ENCODE assay signal across 16 cellular contexts in the genomic region with DNA sequence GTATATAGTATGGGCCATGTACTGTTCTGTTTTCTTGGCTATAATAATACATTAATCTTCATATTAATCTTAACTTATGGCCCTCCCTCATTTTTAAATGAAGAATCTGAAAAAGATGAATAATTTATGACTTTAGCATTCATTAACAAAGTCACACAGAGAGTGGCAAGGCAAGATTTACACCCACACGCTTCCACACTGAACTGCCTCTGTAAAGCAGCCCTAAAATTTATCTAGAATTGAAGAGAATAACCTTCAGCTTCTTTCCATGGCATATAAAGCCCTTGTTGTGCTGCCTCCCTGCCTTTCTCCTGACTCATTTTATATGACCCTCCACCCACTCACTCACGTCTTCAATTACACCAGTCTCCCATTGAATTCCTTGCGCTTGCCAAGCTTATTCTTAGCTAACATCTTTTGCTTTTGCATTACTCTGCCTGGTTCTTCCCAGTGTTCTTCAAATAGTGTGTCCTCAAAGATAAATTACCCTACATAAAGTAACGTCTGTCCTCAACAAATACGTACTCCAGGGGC.
A peak's percentile ranks its signal among the peaks of the same experiment; 100 is the strongest.
DNase-seq lines count a peak whose midpoint lies in the region; ATAC-seq, FAIRE-seq and TF ChIP-seq lines count a peak whose summit lies in the region.
"Had no signal": no experiment of that assay in that cellular context is flagged by ENCODE, and none has a peak within 500 bp of the region (broad histone marks: within the 10 kb centered on the region; RNA-seq: fewer than 3 reads in every experiment).

No MANE protein-coding gene starts in this region.

- no peaks in the 10 kb centered on the region for H3K9me2 ChIP-seq in hepatocyte (replicated peaks; ENCODE audit: insufficient read depth)

- H3K4me1 ChIP-seq in hepatocyte (ENCODE audit: insufficient read depth) (no peaks in the 10 kb centered on the region), right cardiac atrium (ENCODE audit: control insufficient read depth, insufficient read depth, low read length) (no peaks in the 10 kb centered on the region)
- H3K4me1 ChIP-seq: A549 had no signal

- FAIRE-seq in HTR-8/SVneo (lab: Jason Lieb, UNC) = no peak
- FAIRE-seq: A549 had no signal

- H3K36me3 Mint-ChIP-seq in activated naive CD4-positive, alpha-beta T cell treated with anti-CD3 and anti-CD28 coated beads, Interleukin-2, amount 50 U/mL, for 72 hours = no peaks in the 10 kb centered on the region
- H3K36me3 Mint-ChIP-seq: memory B cell had no signal

- no peaks in the 10 kb centered on the region for H4K20me1 ChIP-seq in hepatocyte (ENCODE audit: insufficient read depth, poor library complexity, severe bottlenecking)

- H3K9me3 ChIP-seq in hepatocyte (ENCODE audit: low read depth) = no peaks in the 10 kb centered on the region
- no peaks in the 10 kb centered on the region for H3K9me3 ChIP-seq in right cardiac atrium (ENCODE audit: control insufficient read depth, low read length)
- H3K9me3 ChIP-seq: A549, thoracic aorta had no signal

- 61% methylated on average over 5 of the region's 5 CpGs for WGBS in hepatocyte (ENCODE audit: low lambda C conversion rate, missing lambda C conversion rate)
- WGBS in right cardiac atrium = 50% methylated on average over 5 of the region's 5 CpGs

- H3K4me2 ChIP-seq in hepatocyte = no peak overlapping the region
- H3K4me2 ChIP-seq: A549 had no signal

- H3K27ac ChIP-seq in hepatocyte = no peak overlapping the region
- H3K27ac ChIP-seq in right cardiac atrium (ENCODE audit: low read length) = no peak overlapping the region
- H3K27ac ChIP-seq: A549, brain microvascular endothelial cell, thoracic aorta had no signal

- H3K27ac Mint-ChIP-seq in activated naive CD4-positive, alpha-beta T cell treated with anti-CD3 and anti-CD28 coated beads, Interleukin-2, amount 50 U/mL, for 72 hours = no peak overlapping the region
- H3K27ac Mint-ChIP-seq: memory B cell had no signal

- H3K9me3 Mint-ChIP-seq in activated naive CD4-positive, alpha-beta T cell treated with anti-CD3 and anti-CD28 coated beads, Interleukin-2, amount 50 U/mL, for 72 hours = peaks cover 24 to 37% of the 10 kb centered on the region in 2 donors

- H3K27me3 ChIP-seq in hepatocyte (no peaks in the 10 kb centered on the region), right cardiac atrium (ENCODE audit: control insufficient read depth, insufficient read depth) (no peaks in the 10 kb centered on the region)
- H3K27me3 ChIP-seq: brain microvascular endothelial cell had no signal

- intact Hi-C loops in right cardiac atrium (cut with DNase I) = no loop called here

- TF ChIP-seq CTCF in astrocyte of the spinal cord (IDR thresholded peaks at IDR 0.05; ENCODE audit: low read depth, low read length) (no peak), hepatocyte (IDR thresholded peaks at IDR 0.05; ENCODE audit: poor library complexity) (no peak)

- in situ Hi-C loops in astrocyte of the spinal cord (cut with HindIII; ENCODE audit: low sequenced_read_pairs) = no loop called here

- no peak overlapping the region for H2AFZ ChIP-seq in hepatocyte

- H3K79me2 ChIP-seq in hepatocyte = no peaks in the 10 kb centered on the region

- no peak for ATAC-seq in right cardiac atrium
- no peak for ATAC-seq in activated naive CD4-positive, alpha-beta T cell treated with anti-CD3 and anti-CD28 coated beads, Interleukin-2, amount 50 U/mL, for 72 hours
- ATAC-seq: A549 had no signal

- no peaks in the 10 kb centered on the region for H3K36me3 ChIP-seq in hepatocyte (replicated peaks; ENCODE audit: insufficient read depth, low read depth)
- H3K36me3 ChIP-seq: brain microvascular endothelial cell, thoracic aorta had no signal

- peak; percentile 1 for DNase-seq in A172 (ENCODE audit: low spot score)
- DNase-seq in HTR-8/SVneo (ENCODE audit: insufficient read length, low spot score) = peak; percentile 7
- peak; percentile 83 for DNase-seq in astrocyte of the spinal cord (ENCODE audit: low read depth, low spot score)
- DNase-seq in hepatocyte (ENCODE audit: low spot score) = peak; percentile 23
- no peak for DNase-seq in right cardiac atrium
- DNase-seq in activated CD8-positive, alpha-beta memory T cell treated with anti-CD3 and anti-CD28 coated beads, Interleukin-2, amount 50 U/mL, for 4 hours = no peak
- no peak for DNase-seq in activated naive CD4-positive, alpha-beta T cell treated with anti-CD3 and anti-CD28 coated beads, Interleukin-2, amount 50 U/mL, for 72 hours (ENCODE audit: low spot score in 2 of 2)
- no peak for DNase-seq in NCI-H82 (lab: John Stamatoyannopoulos, UW)
- DNase-seq: activated CD4-positive, alpha-beta T cell treated with anti-CD3 and anti-CD28 coated beads, Interleukin-2, amount 50 U/mL, for 4 hours; brain microvascular endothelial cell; Calu3; NCI-H1417 treated with DMSO at 0.1 percent for 48 hours; NCI-H526 had no signal

- H3K4me3 ChIP-seq in astrocyte of the spinal cord (ENCODE audit: low read depth, low read length) (no peak overlapping the region), hepatocyte (no peak overlapping the region), right cardiac atrium (ENCODE audit: low read length) (no peak overlapping the region)
- H3K4me3 ChIP-seq: A549, thoracic aorta had no signal

Comparison
In these comparisons a context has a peak if more than half of its experiments do, and no peak if none do; other contexts are left out.
1. DNase-seq: peak in A172 (single experiment), HTR-8/SVneo (single experiment), astrocyte of the spinal cord (single experiment) and hepatocyte (single experiment); none in right cardiac atrium (0 of 3), activated CD8-positive, alpha-beta memory T cell treated with anti-CD3 and anti-CD28 coated beads, Interleukin-2, amount 50 U/mL, for 4 hours (single experiment), activated naive CD4-positive, alpha-beta T cell treated with anti-CD3 and anti-CD28 coated beads, Interleukin-2, amount 50 U/mL, for 72 hours (0 of 2) and NCI-H82 (single experiment).